ENCODE assay signal across 21 cellular contexts in the genomic region with DNA sequence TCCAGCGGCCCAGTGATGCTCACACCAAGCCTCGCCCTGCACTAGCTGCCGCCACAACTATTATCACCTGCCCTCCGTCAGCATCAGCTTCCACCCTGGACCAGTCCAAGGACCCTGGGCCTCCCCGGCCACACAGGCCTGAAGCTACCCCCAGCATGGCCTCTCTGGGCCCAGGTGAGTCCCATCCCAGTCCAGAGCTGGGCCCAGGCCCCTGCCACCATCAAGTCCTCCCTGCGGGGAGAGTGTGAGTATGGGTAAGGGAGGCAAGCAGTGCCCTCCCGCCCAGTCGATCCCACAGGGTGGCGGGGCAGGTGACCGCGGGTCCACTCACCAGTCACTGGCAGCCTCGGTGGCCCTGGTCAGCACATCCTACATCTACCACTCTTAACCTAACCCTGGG. TPM values are rescaled to one million over a fixed set of nuclear protein-coding genes. Genes with fewer than 3 reads are reported as not detected.
DNase-seq lines count a peak whose midpoint lies in the region; ATAC-seq, FAIRE-seq and TF ChIP-seq lines count a peak whose summit lies in the region.
"Had no signal": no experiment of that assay in that cellular context is flagged by ENCODE, and none has a peak within 500 bp of the region (broad histone marks: within the 10 kb centered on the region; RNA-seq: fewer than 3 reads in every experiment).

No MANE protein-coding gene starts in this region.

- no peak overlapping the region for H3K9ac ChIP-seq in HepG2 (ENCODE audit: insufficient read depth, low read depth, low read length)

- no TSS peak for BruUV-seq in HepG2 (replicated peaks; lab: Mats Ljungman, UMichigan)

- TF ChIP-seq RAD21 in HepG2 (CRISPR knock-in tag; IDR thresholded peaks at IDR 0.05), result no peak

- in situ Hi-C loops in HepG2 (cut with HindIII; ENCODE audit: extremely low pct_ligation_motif_present, low pct_unique_long_range_greater_than_20kb), result no loop called here

- no peak overlapping the region for H3K4me3 Mint-ChIP-seq in activated naive CD8-positive, alpha-beta T cell
- H3K4me3 Mint-ChIP-seq in immature natural killer cell, result no peak overlapping the region

- POLR2A ChIA-PET in HepG2 (lab: Yijun Ruan, JAX), result no interaction called here

- WGBS in HepG2 (ENCODE audit: low lambda C conversion rate), result 100% methylated on average over 8 of the region's 12 CpGs
- 100% methylated on average over 1 of the region's 12 CpGs for WGBS in right lobe of liver (ENCODE audit: insufficient coverage, low coverage, low lambda C conversion rate, missing lambda C conversion rate)

- H4K20me1 ChIP-seq in HepG2 (ENCODE audit: insufficient read depth, low read length), result peaks cover 6% of the 10 kb centered on the region; the same call in 1 of the 2 replicates

- H3K27me3 ChIP-seq in HepG2 (ENCODE audit: control insufficient read depth in 1 of 2, insufficient read depth in 2 of 2, low read length in 2 of 2) (no peaks in the 10 kb centered on the region), right lobe of liver (no peaks in the 10 kb centered on the region), tibial artery (no peaks in the 10 kb centered on the region)

- DNase-seq in HepG2 (ENCODE audit: low spot score) (no peak), right lobe of liver (no peak), immature natural killer cell (no peak), tibial artery (no peak), cerebellar nuclear complex (lab: John Stamatoyannopoulos, UW) (no peak), KG1 (lab: John Stamatoyannopoulos, UW) (no peak), activated gamma-delta T cell (lab: John Stamatoyannopoulos, UW) (no peak)
- DNase-seq: DMS53, EL, GF-D8, Kasumi-1, NCI-H1694, NCI-H2081 treated with DMSO at 0.1 percent for 48 hours, NCI-H446, NCI-H526 had no signal

- H3K4me1 ChIP-seq in HepG2 (ENCODE audit: insufficient read depth, low read length), result no peaks in the 10 kb centered on the region
- H3K4me1 ChIP-seq in right lobe of liver, result no peaks in the 10 kb centered on the region
- peaks cover 1 to 31% (median 27%) of the 10 kb centered on the region in 4 donors for H3K4me1 ChIP-seq in tibial artery

- no peak overlapping the region for H3K4me2 ChIP-seq in HepG2 (ENCODE audit: low read depth, low read length)

- H3K9me3 Mint-ChIP-seq in activated naive CD8-positive, alpha-beta T cell (ENCODE audit: low read depth), result no peaks in the 10 kb centered on the region
- no peaks in the 10 kb centered on the region for H3K9me3 Mint-ChIP-seq in immature natural killer cell

- H3K9me3 ChIP-seq in HepG2 (ENCODE audit: low read length), result no peaks in the 10 kb centered on the region
- no peaks in the 10 kb centered on the region for H3K9me3 ChIP-seq in right lobe of liver
- H3K9me3 ChIP-seq in tibial artery, result no peaks in the 10 kb centered on the region

- no peak overlapping the region for H3K4me3 ChIP-seq in HepG2 (replicated peaks in 1 of 3; ENCODE audit: insufficient read depth in 1 of 3, low read depth in 2 of 3, low read length in 3 of 3)
- no peak overlapping the region for H3K4me3 ChIP-seq in right lobe of liver
- no peak overlapping the region for H3K4me3 ChIP-seq in tibial artery

- peaks cover 28% of the 10 kb centered on the region for H3K4me1 Mint-ChIP-seq in activated naive CD8-positive, alpha-beta T cell (ENCODE audit: low read depth)
- H3K4me1 Mint-ChIP-seq in immature natural killer cell, result peaks cover 11 to 12% of the 10 kb centered on the region in 2 donors

- peak overlapping the region; percentile 72 for H3K27ac Mint-ChIP-seq in activated naive CD8-positive, alpha-beta T cell
- peak overlapping the region in 4 of 6 donors; percentile 12 to 68 (median 50) for H3K27ac Mint-ChIP-seq in immature natural killer cell

- H3K27ac ChIP-seq in HepG2 (ENCODE audit: extremely low read length, insufficient read depth, low read length) (no peak overlapping the region), right lobe of liver (no peak overlapping the region), tibial artery (peak overlapping the region; percentile 25 to 96)
- H3K27ac ChIP-seq: C4-2B had no signal

- no peaks in the 10 kb centered on the region for H3K36me3 Mint-ChIP-seq in activated naive CD8-positive, alpha-beta T cell
- peaks cover 0 to 18% (median 5%) of the 10 kb centered on the region in 3 donors for H3K36me3 Mint-ChIP-seq in immature natural killer cell

- H2AFZ ChIP-seq in HepG2 (ENCODE audit: low read length), result no peak overlapping the region

- ATAC-seq in HepG2 (no peak), right lobe of liver (no peak)
- ATAC-seq: Right ventricle myocardium inferior had no signal

- intact Hi-C loops in HepG2 (cut with micrococcal nuclease; ENCODE audit: unreplicated experiment) (no loop called here), right lobe of liver (cut with DNase I) (no loop called here), tibial artery (cut with DNase I; ENCODE audit: low total_unique reads) (loop anchor here (5.0 kb wide), 1 partner anchor 65 kb away; no protein-coding TSS in a partner anchor)

- TF ChIP-seq CTCF in HepG2 (CRISPR knock-in tag; IDR thresholded peaks at IDR 0.05), result no peak
- TF ChIP-seq CTCF in right lobe of liver (IDR thresholded peaks at IDR 0.05), result no peak
- TF ChIP-seq CTCF in tibial artery (IDR thresholded peaks at IDR 0.05), result no peak

- TF ChIP-seq EP300 in HepG2 (IDR thresholded peaks at IDR 0.05; ENCODE audit: low read depth in 2 of 2, low read length in 2 of 2) (no peak), HepG2 (CRISPR knock-in tag; IDR thresholded peaks at IDR 0.05; ENCODE audit: borderline replicate concordance) (no peak)

- no peaks in the 10 kb centered on the region for H3K79me2 ChIP-seq in HepG2 (ENCODE audit: insufficient read depth, low read length)

- CTCF ChIA-PET in HepG2 (lab: Yijun Ruan, JAX; ENCODE audit: low intra/inter-chr PET ratio, low total read pairs), result no interaction called here

- H3K27me3 Mint-ChIP-seq in activated naive CD8-positive, alpha-beta T cell, result no peaks in the 10 kb centered on the region
- H3K27me3 Mint-ChIP-seq in immature natural killer cell (ENCODE audit: low read depth in 3 of 3), result peaks cover 0 to 4% (median 0%) of the 10 kb centered on the region in 3 donors

- no peak for TF ChIP-seq POLR2A in HepG2 (IDR thresholded peaks at IDR 0.05; ENCODE audit: insufficient read depth in 1 of 2, low read depth in 2 of 2, low read length in 2 of 2)
- no peak for TF ChIP-seq POLR2A in right lobe of liver (IDR thresholded peaks at IDR 0.05)

- H3K36me3 ChIP-seq in HepG2 (replicated peaks in 1 of 2; ENCODE audit: control insufficient read depth in 1 of 2, insufficient read depth in 2 of 2, low read length in 2 of 2) (peaks cover 29 to 71% of the 10 kb centered on the region in 2 experiments; a peak in 4 of 5 replicates), right lobe of liver (peaks cover 0 to 26% (median 7%) of the 10 kb centered on the region in 4 donors), tibial artery (peaks cover 69 to 88% (median 72%) of the 10 kb centered on the region in 3 donors)

- no peak for FAIRE-seq in HepG2 (lab: Jason Lieb, UNC)
- FAIRE-seq: A204.1, D721Med, H1 had no signal

TF ChIP-seq in HepG2, 621 proteins besides CTCF, POLR2A, EP300 and RAD21 (continues in another document):
- TF ChIP-seq, protein P1, sequence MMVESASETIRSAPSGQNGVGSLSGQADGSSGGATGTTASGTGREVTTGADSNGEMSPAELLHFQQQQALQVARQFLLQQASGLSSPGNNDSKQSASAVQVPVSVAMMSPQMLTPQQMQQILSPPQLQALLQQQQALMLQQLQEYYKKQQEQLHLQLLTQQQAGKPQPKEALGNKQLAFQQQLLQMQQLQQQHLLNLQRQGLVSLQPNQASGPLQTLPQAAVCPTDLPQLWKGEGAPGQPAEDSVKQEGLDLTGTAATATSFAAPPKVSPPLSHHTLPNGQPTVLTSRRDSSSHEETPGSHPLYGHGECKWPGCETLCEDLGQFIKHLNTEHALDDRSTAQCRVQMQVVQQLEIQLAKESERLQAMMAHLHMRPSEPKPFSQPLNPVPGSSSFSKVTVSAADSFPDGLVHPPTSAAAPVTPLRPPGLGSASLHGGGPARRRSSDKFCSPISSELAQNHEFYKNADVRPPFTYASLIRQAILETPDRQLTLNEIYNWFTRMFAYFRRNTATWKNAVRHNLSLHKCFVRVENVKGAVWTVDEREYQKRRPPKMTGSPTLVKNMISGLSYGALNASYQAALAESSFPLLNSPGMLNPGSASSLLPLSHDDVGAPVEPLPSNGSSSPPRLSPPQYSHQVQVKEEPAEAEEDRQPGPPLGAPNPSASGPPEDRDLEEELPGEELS (CRISPR knock-in tag; IDR thresholded peaks at IDR 0.05), result no peak
- TF ChIP-seq AGO2 (optimal IDR thresholded peaks at IDR 0.05; ENCODE audit: low read depth, low read length), result peak; percentile 52

RNA-seq across cellular contexts. Expression of a gene that starts 9.5 kb away (rescaled TPM):
- total RNA-seq in HepG2 (2016; rRNA removed; fragmentation: Illumina TruSeq; extraction: Trizol) (0.94 and 2.1 TPM in 2 replicates), right lobe of liver (1 to 10 TPM in 4 of 6 experiments, under 1 TPM in 2; 0.61 to 6.8 (median 2.0) TPM)
- total RNA-seq in HepG2 (2016; cell fraction: cytosol; rRNA removed; fragmentation: Illumina TruSeq; extraction: Trizol; ENCODE audit: low read depth), result 0.20 and 0.44 TPM in 2 replicates
- total RNA-seq in HepG2 (2016; cell fraction: insoluble cytoplasmic fraction; rRNA removed; fragmentation: Illumina TruSeq; extraction: Trizol), result 0.64 and 2.1 TPM in 2 replicates
- total RNA-seq in HepG2 (2016; cell fraction: membrane; rRNA removed; fragmentation: Illumina TruSeq; extraction: Trizol), result 0.48 and 0.49 TPM in 2 replicates
- 3.6 and 3.8 TPM in 2 replicates for total RNA-seq in HepG2 (2016; cell fraction: nucleus; rRNA removed; fragmentation: Illumina TruSeq; extraction: Trizol)
- polyA plus RNA-seq in HepG2 (2011; rRNA removed) (11.0 and 12.7 TPM in 2 replicates), immature natural killer cell (under 1 TPM in 2 of 3 donors, not detected in 1; 0.07 to 0.14 TPM)
- polyA plus RNA-seq in HepG2 (2011; cell fraction: cytosol; rRNA removed), result 3.8 and 6.5 TPM in 2 replicates
- 12.4 and 16.2 TPM in 2 replicates for polyA plus RNA-seq in HepG2 (2011; cell fraction: nucleus; rRNA removed)
- polyA plus RNA-seq in HepG2 (2012), result 2.7 and 4.1 TPM in 2 replicates
- polyA plus RNA-seq in HepG2 (2016; cell fraction: cytosol; fragmentation: Illumina TruSeq; extraction: Trizol; ENCODE audit: low read depth), result 0.27 and 0.36 TPM in 2 replicates
- polyA plus RNA-seq in HepG2 (2016; cell fraction: insoluble cytoplasmic fraction; fragmentation: Illumina TruSeq; extraction: Trizol; ENCODE audit: low read depth), result 1.3 and 1.8 TPM in 2 replicates
- polyA plus RNA-seq in HepG2 (2016; cell fraction: membrane; fragmentation: Illumina TruSeq; extraction: Trizol; ENCODE audit: low read depth), result 0.41 and 0.74 TPM in 2 replicates
- polyA plus RNA-seq in HepG2 (2016; cell fraction: nucleus; fragmentation: Illumina TruSeq; extraction: Trizol; ENCODE audit: insufficient read depth, low read depth), result 8.0 and 8.7 TPM in 2 replicates
- polyA minus RNA-seq in HepG2 (2011; rRNA and poly(A)+ RNA removed; ENCODE audit: low replicate concordance), result 0.77 and 15.6 TPM in 2 replicates
- 5.4 and 6.8 TPM in 2 replicates for polyA minus RNA-seq in HepG2 (2011; cell fraction: cytosol; rRNA and poly(A)+ RNA removed)
- polyA minus RNA-seq in HepG2 (2011; cell fraction: nucleus; rRNA and poly(A)+ RNA removed), result 4.4 and 4.6 TPM in 2 replicates

Comparison
In these comparisons a context has a peak if more than half of its experiments do, and no peak if none do; other contexts are left out.
1. H3K27ac ChIP-seq: peak in tibial artery (2 of 2); none in HepG2 (single experiment) and right lobe of liver (0 of 3).